14 cellular contexts compared by ENCODE assay signal in the genomic region with DNA sequence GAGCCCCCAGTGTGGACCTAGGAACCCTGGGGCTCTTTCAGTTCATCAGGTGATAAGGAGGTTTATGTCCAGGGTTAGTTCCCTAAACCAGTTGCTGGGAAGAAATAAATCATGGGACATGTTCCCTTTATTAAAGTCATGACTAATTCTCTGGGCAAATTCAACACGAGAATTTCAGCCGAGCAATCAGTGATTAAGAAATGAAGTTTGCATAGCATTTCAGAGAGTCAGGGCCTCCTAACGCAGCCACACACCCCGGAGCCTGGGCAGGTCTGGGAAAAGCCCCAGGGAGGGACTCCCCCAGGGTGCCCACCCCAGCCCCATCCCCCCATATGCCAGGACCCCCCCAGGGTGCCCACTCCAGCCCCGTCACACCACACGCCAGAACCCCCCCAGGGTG. TPM values are rescaled to one million over a fixed set of nuclear protein-coding genes. Genes with fewer than 3 reads are reported as not detected.
DNase-seq lines count a peak whose midpoint lies in the region; ATAC-seq and TF ChIP-seq lines count a peak whose summit lies in the region.
"Had no signal": no experiment of that assay in that cellular context is flagged by ENCODE, and none has a peak within 500 bp of the region (broad histone marks: within the 10 kb centered on the region; RNA-seq: fewer than 3 reads in every experiment).

No MANE protein-coding gene starts in this region.

- TF ChIP-seq POLR2A in gastrocnemius medialis (IDR thresholded peaks at IDR 0.05): no peak

- peaks cover 0 to 11% of the 10 kb centered on the region in 2 donors for H3K36me3 ChIP-seq in gastrocnemius medialis
- H3K36me3 ChIP-seq: right lobe of liver had no signal

- intact Hi-C loops in gastrocnemius medialis (cut with DNase I; ENCODE audit: low total_unique reads): no loop called here

- H3K9me3 ChIP-seq in gastrocnemius medialis: no peaks in the 10 kb centered on the region
- H3K9me3 ChIP-seq: right lobe of liver had no signal

- no peaks in the 10 kb centered on the region for H3K27me3 ChIP-seq in gastrocnemius medialis
- H3K27me3 ChIP-seq: right lobe of liver had no signal

- POLR2A ChIA-PET in RWPE1 (lab: Yijun Ruan, JAX; ENCODE audit: low non-redundant PET): no interaction called here

- CTCF ChIA-PET in RWPE1 (lab: Yijun Ruan, JAX): interaction anchor here (0.6 kb wide), 1 partner anchor 252 kb away, joined by 3 read pairs; no protein-coding TSS in a partner anchor

- H3K4me3 ChIP-seq in fibroblast of the aortic adventitia (ENCODE audit: low read depth, low read length): no peak overlapping the region
- no peak overlapping the region for H3K4me3 ChIP-seq in gastrocnemius medialis
- H3K4me3 ChIP-seq: right lobe of liver had no signal

- ATAC-seq in gastrocnemius medialis (peak; percentile 37 to 55), GM19328 (IDR thresholded peaks at IDR 0.05; ENCODE audit: unreplicated experiment) (no peak)
- ATAC-seq: HepG2; naive thymus-derived CD8-positive, alpha-beta T cell; right lobe of liver had no signal

- in situ Hi-C loops in gastrocnemius medialis (cut with MboI; ENCODE audit: low sequenced_read_pairs in 4 of 4): loop anchor here in 1 of 4 donors (25.0 kb wide), 1 partner anchor 125 kb away; a partner anchor contains a TSS

- H3K4me1 ChIP-seq in gastrocnemius medialis: peaks cover 0 to 3% of the 10 kb centered on the region in 2 donors
- H3K4me1 ChIP-seq: right lobe of liver had no signal

- TF ChIP-seq CTCF in RWPE1 (conservative IDR thresholded peaks at IDR 0.05; ENCODE audit: low read depth): no peak
- TF ChIP-seq CTCF in fibroblast of the aortic adventitia (IDR thresholded peaks at IDR 0.05; ENCODE audit: insufficient read depth, low read length): no peak
- no peak for TF ChIP-seq CTCF in gastrocnemius medialis (IDR thresholded peaks at IDR 0.05 in 4 of 5, conservative IDR thresholded peaks at IDR 0.05 in 1 of 5)

- H3K27ac ChIP-seq in RWPE1 (peak overlapping the region; percentile 84), gastrocnemius medialis (peak overlapping the region in 1 of 4 donors; percentile 31)
- H3K27ac ChIP-seq: right lobe of liver had no signal

- DNase-seq in ELR (ENCODE audit: low read depth) (peak; percentile 84), RWPE1 (ENCODE audit: low spot score) (peak; percentile 86), fibroblast of the aortic adventitia (ENCODE audit: low read depth) (peak; percentile 87), gastrocnemius medialis (no peak), NCI-H446 (lab: John Stamatoyannopoulos, UW) (no peak), NCI-H1105 treated with DMSO at 0.1 percent for 48 hours (lab: John Stamatoyannopoulos, UW) (no peak)
- no peak for DNase-seq in activated CD4-positive, CD25-positive, alpha-beta regulatory T cell treated with anti-CD3 and anti-CD28 coated beads, Interleukin-2, amount 50 U/mL, for 72 hours
- DNase-seq: activated CD8-positive, alpha-beta memory T cell treated with anti-CD3 and anti-CD28 coated beads, Interleukin-2, amount 50 U/mL, for 4 hours; naive thymus-derived CD8-positive, alpha-beta T cell; NCI-H1417 treated with DMSO at 0.1 percent for 48 hours; NCI-H774; right lobe of liver had no signal

RNA-seq across cellular contexts. Expression of a gene that starts 20.1 kb away (rescaled TPM):
- total RNA-seq in fibroblast of the aortic adventitia (ENCODE audit: low replicate concordance) (0.72 and 0.90 TPM in 2 replicates), gastrocnemius medialis (10 to 100 TPM; 20.4 to 26.9 (median 21.8) TPM)

RNA-seq across cellular contexts. Expression of a gene that starts 46.2 kb away (rescaled TPM):
- total RNA-seq in fibroblast of the aortic adventitia (ENCODE audit: low replicate concordance) (8.0 TPM in 1 of 2 replicates, not detected in the other), gastrocnemius medialis (under 1 TPM in 2 of 4 donors, not detected in 2; 0.04 to 0.13 TPM)
- total RNA-seq: naive thymus-derived CD8-positive, alpha-beta T cell had no signal

Comparison
In these comparisons a context has a peak if more than half of its experiments do, and no peak if none do; other contexts are left out.
1. DNase-seq: peak in ELR (single experiment), RWPE1 (single experiment) and fibroblast of the aortic adventitia (single experiment); none in gastrocnemius medialis (0 of 2), activated CD4-positive, CD25-positive, alpha-beta regulatory T cell treated with anti-CD3 and anti-CD28 coated beads, Interleukin-2, amount 50 U/mL, for 72 hours (single experiment), NCI-H446 (0 of 2) and NCI-H1105 treated with DMSO at 0.1 percent for 48 hours (single experiment).
2. RNA of a gene that starts 20.1 kb away (total RNA-seq): 20.4 to 26.9 TPM in gastrocnemius medialis; 0.72 to 0.90 TPM in fibroblast of the aortic adventitia; every median in the first group is over 10 times any median in the second.